In genomic region chr6:63689421-63689820, GRCh38 we compare ENCODE assay signal across 20 cellular contexts. TPM values are rescaled to one million over a fixed set of nuclear protein-coding genes. Genes with fewer than 3 reads are reported as not detected.
DNase-seq lines count a peak whose midpoint lies in the region; ATAC-seq and TF ChIP-seq lines count a peak whose summit lies in the region.
"Had no signal": no experiment of that assay in that cellular context is flagged by ENCODE, and none has a peak within 500 bp of the region (broad histone marks: within the 10 kb centered on the region; RNA-seq: fewer than 3 reads in every experiment).

No MANE protein-coding gene starts in this region.

- ATAC-seq in left lobe of liver (peak; percentile 26), GM18873 (IDR thresholded peaks at IDR 0.05; ENCODE audit: low FRiP score, unreplicated experiment) (no peak), GM19328 (IDR thresholded peaks at IDR 0.05; ENCODE audit: unreplicated experiment) (no peak)
- ATAC-seq: body of pancreas, heart left ventricle had no signal

- in situ Hi-C loops in astrocyte of the spinal cord (cut with HindIII; ENCODE audit: low sequenced_read_pairs), result no loop called here

- peak; percentile 18; the same call in 1 of the 2 replicates for TF ChIP-seq CTCF in A673 (conservative IDR thresholded peaks at IDR 0.05; ENCODE audit: low read depth, low read length)
- no peak for TF ChIP-seq CTCF in HL-60 (IDR thresholded peaks at IDR 0.05; ENCODE audit: insufficient read depth, low read length)
- TF ChIP-seq CTCF in astrocyte of the spinal cord (IDR thresholded peaks at IDR 0.05; ENCODE audit: low read depth, low read length), result no peak

- H3K4me1 ChIP-seq in A673 (ENCODE audit: insufficient read depth, low read length, poor library complexity, severe bottlenecking), result no peaks in the 10 kb centered on the region

- H3K27ac ChIP-seq in A673 (ENCODE audit: low read depth, low read length, poor library complexity, severe bottlenecking) (no peak overlapping the region), HL-60 (replicated peaks) (peak overlapping the region; percentile 6)
- H3K27ac ChIP-seq: BLaER1 treated with 17β-estradiol and CSF1 and Interleukin-3, amounts not matched to agents 10 nM and 100 nM; body of pancreas; heart left ventricle had no signal

- H3K4me3 ChIP-seq in A673 (ENCODE audit: low read depth, low read length, poor library complexity, severe bottlenecking) (no peak overlapping the region), HL-60 (replicated peaks; ENCODE audit: insufficient read depth, low read length) (no peak overlapping the region), astrocyte of the spinal cord (ENCODE audit: low read depth, low read length) (no peak overlapping the region)
- H3K4me3 ChIP-seq: BLaER1 treated with 17β-estradiol and CSF1 and Interleukin-3, amounts not matched to agents 10 nM and 100 nM; body of pancreas; heart left ventricle had no signal

- BruUV-seq in A673 (replicated peaks; lab: Mats Ljungman, UMichigan), result no TSS peak

- POLR2A ChIA-PET in A673 (lab: Charles Lee; ENCODE audit: low non-redundant PET), result no interaction called here

- H3K9me3 ChIP-seq in A673 (ENCODE audit: low read depth, low read length, poor library complexity, severe bottlenecking), result no peaks in the 10 kb centered on the region
- H3K9me3 ChIP-seq: body of pancreas, heart left ventricle had no signal

- DNase-seq in A673 (ENCODE audit: low spot score) (peak; percentile 5), HL-60 (ENCODE audit: low read depth in 1 of 2, low spot score in 1 of 2) (no peak), astrocyte of the spinal cord (ENCODE audit: low read depth, low spot score) (peak; percentile 7), left lobe of liver (ENCODE audit: low spot score) (no peak), GF-D8 (lab: John Stamatoyannopoulos, UW) (no peak)
- DNase-seq in stimulated activated CD4-positive, alpha-beta T cell treated with anti-CD3 and anti-CD28 coated beads, Interleukin-1b, Interleukin-23, amount 100 ng/mL, for 48 hours, result no peak
- DNase-seq: activated CD4-positive, alpha-beta T cell treated with anti-CD3 and anti-CD28 coated beads for 4 hours; activated naive CD8-positive, alpha-beta T cell treated with anti-CD3 and anti-CD28 coated beads for 36 hours; body of pancreas; H9; heart left ventricle; KG1; NCI-H2171; NCI-H526 treated with DMSO at 0.1 percent for 48 hours; nephron progenitor cell; Right ventricle myocardium superior; substantia nigra had no signal

- intact Hi-C loops in A673 (cut with micrococcal nuclease; ENCODE audit: unreplicated experiment), result no loop called here

- no peaks in the 10 kb centered on the region for H3K27me3 ChIP-seq in A673 (replicated peaks; ENCODE audit: insufficient read depth, low read depth, low read length, poor library complexity)
- no peaks in the 10 kb centered on the region for H3K27me3 ChIP-seq in HL-60 (ENCODE audit: insufficient read depth, poor library complexity, severe bottlenecking)
- H3K27me3 ChIP-seq: BLaER1 treated with 17β-estradiol and CSF1 and Interleukin-3, amounts not matched to agents 10 nM and 100 nM; body of pancreas; heart left ventricle had no signal

- CTCF ChIA-PET in A673 (lab: Charles Lee), result no interaction called here

- peaks cover 8% of the 10 kb centered on the region for H3K36me3 ChIP-seq in A673 (ENCODE audit: insufficient read depth, low read length, poor library complexity, severe bottlenecking)

RNA-seq across cellular contexts. Expression of gene PHF3, which starts 53.8 kb away (rescaled TPM):
- total RNA-seq in A673 (2021) (52.0 and 52.7 TPM in 2 replicates), left lobe of liver (23.2 TPM)

Comparison
In these comparisons a context has a peak if more than half of its experiments do, and no peak if none do; other contexts are left out.
1. DNase-seq: peak in A673 (single experiment) and astrocyte of the spinal cord (single experiment); none in HL-60 (0 of 2), left lobe of liver (single experiment), GF-D8 (single experiment) and stimulated activated CD4-positive, alpha-beta T cell treated with anti-CD3 and anti-CD28 coated beads, Interleukin-1b, Interleukin-23, amount 100 ng/mL, for 48 hours (single experiment).